12 cellular contexts compared by ENCODE assay signal in the genomic region with DNA sequence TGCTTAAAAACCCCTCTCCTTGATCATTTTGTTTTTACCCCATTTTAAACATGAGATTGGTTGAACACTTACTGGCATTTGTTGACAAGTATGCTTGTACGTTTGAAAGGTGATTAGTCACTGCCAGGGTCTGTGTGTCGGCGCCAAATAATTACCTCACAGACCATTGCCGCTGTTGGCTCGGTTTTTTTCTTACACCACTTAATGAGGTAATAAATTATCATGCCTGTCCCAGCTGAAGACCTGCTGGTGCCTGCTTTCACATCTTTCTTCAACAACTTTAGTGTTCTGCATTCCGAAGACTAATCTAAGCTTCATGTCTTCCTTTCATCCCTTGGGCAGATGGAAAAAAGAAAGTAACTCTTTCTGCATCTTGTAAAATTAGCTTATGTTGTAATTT.
DNase-seq lines count a peak whose midpoint lies in the region; ATAC-seq and TF ChIP-seq lines count a peak whose summit lies in the region.
"Had no signal": no experiment of that assay in that cellular context is flagged by ENCODE, and none has a peak within 500 bp of the region (broad histone marks: within the 10 kb centered on the region; RNA-seq: fewer than 3 reads in every experiment).

No MANE protein-coding gene starts in this region.

- H3K23ac ChIP-seq in neuronal stem cell (ENCODE audit: low read depth, low read length, poor library complexity), result no peak overlapping the region

- H2BK12ac ChIP-seq in neuronal stem cell (ENCODE audit: low read length), result no peak overlapping the region

- H3K36me3 ChIP-seq in neuronal stem cell (replicated peaks in 1 of 2; ENCODE audit: control insufficient read depth in 2 of 2, insufficient read depth in 2 of 2, low read length in 2 of 2), result peaks cover 3 to 24% of the 10 kb centered on the region in 2 donors

- TF ChIP-seq CTCF in LNCaP clone FGC (IDR thresholded peaks at IDR 0.05; ENCODE audit: control insufficient read depth, extremely low read depth, insufficient read depth), result no peak

- no peak overlapping the region for H4K8ac ChIP-seq in neuronal stem cell (ENCODE audit: low read depth, low read length)

- WGBS in neuronal stem cell (ENCODE audit: extremely low coverage in 2 of 2, insufficient read length in 2 of 2, insufficient replicate concordance in 1 of 2), 2 donors, result no CpG with 5 or more reads among the region's 6 CpGs

- no peak overlapping the region for H3K4ac ChIP-seq in neuronal stem cell (ENCODE audit: low read length)

- peaks cover 0 to 2% (median 0%) of the 10 kb centered on the region in 3 experiments for H3K27me3 ChIP-seq in neuronal stem cell (ENCODE audit: control insufficient read depth in 3 of 3, insufficient read depth in 3 of 3, low read depth in 1 of 3, low read length in 3 of 3)
- H3K27me3 ChIP-seq: spleen had no signal

- no peak for ATAC-seq in GM21447 (IDR thresholded peaks at IDR 0.05; ENCODE audit: unreplicated experiment)

- H2AK5ac ChIP-seq in neuronal stem cell (ENCODE audit: low read depth, low read length), result no peak overlapping the region

- no peak overlapping the region for H3K4me2 ChIP-seq in neuronal stem cell (ENCODE audit: insufficient read depth, low read length, poor library complexity, severe bottlenecking)

- H2BK5ac ChIP-seq in neuronal stem cell (ENCODE audit: low read length), result no peak overlapping the region

- no peak overlapping the region for H2BK120ac ChIP-seq in neuronal stem cell (ENCODE audit: low read depth, low read length)

- H3K4me3 ChIP-seq in LNCaP clone FGC (ENCODE audit: low read depth, low read length) (no peak overlapping the region), neuronal stem cell (ENCODE audit: low read length in 2 of 2) (no peak overlapping the region)
- H3K4me3 ChIP-seq: spleen had no signal

- no peaks in the 10 kb centered on the region for H3K9me3 ChIP-seq in neuronal stem cell (replicated peaks in 1 of 2; ENCODE audit: control insufficient read depth in 2 of 2, insufficient read depth in 1 of 2, low read depth in 1 of 2, low read length in 2 of 2)
- H3K9me3 ChIP-seq: spleen had no signal

- DNase-seq in AG08395 (ENCODE audit: low spot score), result peak; percentile 6
- peak; percentile 93 for DNase-seq in LNCaP clone FGC (ENCODE audit: low read depth)
- DNase-seq in astrocyte of the hippocampus (ENCODE audit: low read depth, low spot score), result peak; percentile 93
- peak; percentile 93 for DNase-seq in left kidney (ENCODE audit: low read depth, low spot score)
- no peak for DNase-seq in neuronal stem cell (ENCODE audit: low spot score)
- DNase-seq in NCI-H2029 (lab: John Stamatoyannopoulos, UW), result no peak
- no peak for DNase-seq in NCI-H1436 treated with DMSO at 0.1 percent for 48 hours (lab: John Stamatoyannopoulos, UW)
- DNase-seq: activated CD4-positive, alpha-beta T cell treated with anti-CD3 and anti-CD28 coated beads, Interleukin-2, amount 50 U/mL, for 4 hours; activated naive CD4-positive, alpha-beta T cell; hippocampal formation; spleen had no signal

- no peaks in the 10 kb centered on the region for H3K79me1 ChIP-seq in neuronal stem cell (ENCODE audit: low read depth, low read length)

- no peak overlapping the region for H2BK15ac ChIP-seq in neuronal stem cell (ENCODE audit: low read length)

- H4K91ac ChIP-seq in neuronal stem cell (ENCODE audit: low read depth, low read length, poor library complexity), result no peak overlapping the region

- H2AFZ ChIP-seq in neuronal stem cell (ENCODE audit: low read length), result no peak overlapping the region

- H3K14ac ChIP-seq in neuronal stem cell (ENCODE audit: low read length), result no peak overlapping the region

- H3K27ac ChIP-seq in neuronal stem cell (replicated peaks; ENCODE audit: low read length), result no peak overlapping the region
- H3K27ac ChIP-seq: spleen had no signal

- H3K18ac ChIP-seq in neuronal stem cell (ENCODE audit: low read length), result no peak overlapping the region

- no peak overlapping the region for H3K9ac ChIP-seq in neuronal stem cell (ENCODE audit: low read depth, low read length, poor library complexity)

- no peaks in the 10 kb centered on the region for H3K4me1 ChIP-seq in neuronal stem cell (ENCODE audit: control insufficient read depth in 2 of 2, insufficient read depth in 1 of 2, low read depth in 1 of 2, low read length in 2 of 2)
- H3K4me1 ChIP-seq: spleen had no signal

Comparison
In these comparisons a context has a peak if more than half of its experiments do, and no peak if none do; other contexts are left out.
1. DNase-seq: peak in AG08395 (single experiment), LNCaP clone FGC (single experiment), astrocyte of the hippocampus (single experiment) and left kidney (single experiment); none in neuronal stem cell (single experiment), NCI-H2029 (single experiment) and NCI-H1436 treated with DMSO at 0.1 percent for 48 hours (single experiment).